Comparison of ENCODE assay signal across 1 cellular context in genomic region chr6:35087361-35088280, GRCh38.
TF ChIP-seq lines count a peak whose summit lies in the region.

No MANE protein-coding gene starts in this region.

TF ChIP-seq in H1, 55 proteins besides CTCF, POLR2A, EP300 and RAD21:
- no peak for TF ChIP-seq GTF2F1 (IDR thresholded peaks at IDR 0.05; ENCODE audit: borderline replicate concordance, low read depth, low read length)
- TF ChIP-seq GABPA (IDR thresholded peaks at IDR 0.05; ENCODE audit: borderline replicate concordance, insufficient read depth, low read length), result no peak
- TF ChIP-seq BACH1 (IDR thresholded peaks at IDR 0.05; ENCODE audit: low read length), result no peak
- no peak for TF ChIP-seq TCF12 (IDR thresholded peaks at IDR 0.05; ENCODE audit: low read depth, low read length)
- no peak for TF ChIP-seq TAF1 (IDR thresholded peaks at IDR 0.05; ENCODE audit: low read depth, low read length)
- TF ChIP-seq BRCA1 (IDR thresholded peaks at IDR 0.05; ENCODE audit: low read depth, low read length), result no peak
- TF ChIP-seq CBX5 (IDR thresholded peaks at IDR 0.05; ENCODE audit: low read depth, low read length), result no peak
- no peak for TF ChIP-seq SAP30 (IDR thresholded peaks at IDR 0.05; ENCODE audit: insufficient read depth, insufficient replicate concordance, low read length)
- no peak for TF ChIP-seq SIN3A (conservative IDR thresholded peaks at IDR 0.05 in 1 of 2, IDR thresholded peaks at IDR 0.05 in 1 of 2; ENCODE audit: low read depth in 1 of 2, low read length in 2 of 2)
- no peak for TF ChIP-seq USF2 (IDR thresholded peaks at IDR 0.05; ENCODE audit: low read length)
